ENCODE assay signal across 2 cellular contexts in the genomic region with DNA sequence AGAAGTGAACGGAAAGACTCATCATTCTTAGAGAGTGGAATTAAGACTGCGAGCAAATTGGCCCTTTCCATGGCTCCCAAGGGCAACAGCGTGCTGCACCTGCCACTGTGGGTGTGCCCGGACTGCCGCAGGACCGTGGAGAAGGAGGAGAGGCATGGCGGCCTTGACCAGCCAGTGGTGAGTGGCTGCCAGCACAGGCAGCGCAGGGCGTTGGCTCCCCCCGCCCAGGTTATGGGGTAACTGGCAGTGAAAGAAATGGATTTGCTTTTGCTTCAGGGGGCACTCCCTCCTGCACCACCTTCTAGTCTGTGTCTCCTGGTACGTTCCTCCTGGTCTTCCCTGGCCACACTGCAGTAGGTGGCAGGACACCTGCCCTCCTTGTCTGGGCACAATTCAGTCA.
TF ChIP-seq lines count a peak whose summit lies in the region.

No MANE protein-coding gene starts in this region.

TF ChIP-seq in WTC11, 78 proteins besides CTCF, POLR2A, EP300 and RAD21 (continued from another document):
- TF ChIP-seq ESRRA (CRISPR knock-in tag; IDR thresholded peaks at IDR 0.05; ENCODE audit: borderline replicate concordance) = no peak
- TF ChIP-seq ZNF317 (CRISPR knock-in tag; IDR thresholded peaks at IDR 0.05; ENCODE audit: borderline replicate concordance, low read depth) = no peak
- TF ChIP-seq NFYB (CRISPR knock-in tag; conservative IDR thresholded peaks at IDR 0.05; ENCODE audit: low read depth) = no peak
- TF ChIP-seq ZNF671 (CRISPR knock-in tag; IDR thresholded peaks at IDR 0.05) = no peak
- TF ChIP-seq ELF4 (CRISPR knock-in tag; IDR thresholded peaks at IDR 0.05; ENCODE audit: low read depth) = no peak
- no peak for TF ChIP-seq TP53 (CRISPR knock-in tag; IDR thresholded peaks at IDR 0.05)
- TF ChIP-seq MXD4 (CRISPR knock-in tag; IDR thresholded peaks at IDR 0.05; ENCODE audit: borderline replicate concordance) = no peak
- TF ChIP-seq, protein P1, sequence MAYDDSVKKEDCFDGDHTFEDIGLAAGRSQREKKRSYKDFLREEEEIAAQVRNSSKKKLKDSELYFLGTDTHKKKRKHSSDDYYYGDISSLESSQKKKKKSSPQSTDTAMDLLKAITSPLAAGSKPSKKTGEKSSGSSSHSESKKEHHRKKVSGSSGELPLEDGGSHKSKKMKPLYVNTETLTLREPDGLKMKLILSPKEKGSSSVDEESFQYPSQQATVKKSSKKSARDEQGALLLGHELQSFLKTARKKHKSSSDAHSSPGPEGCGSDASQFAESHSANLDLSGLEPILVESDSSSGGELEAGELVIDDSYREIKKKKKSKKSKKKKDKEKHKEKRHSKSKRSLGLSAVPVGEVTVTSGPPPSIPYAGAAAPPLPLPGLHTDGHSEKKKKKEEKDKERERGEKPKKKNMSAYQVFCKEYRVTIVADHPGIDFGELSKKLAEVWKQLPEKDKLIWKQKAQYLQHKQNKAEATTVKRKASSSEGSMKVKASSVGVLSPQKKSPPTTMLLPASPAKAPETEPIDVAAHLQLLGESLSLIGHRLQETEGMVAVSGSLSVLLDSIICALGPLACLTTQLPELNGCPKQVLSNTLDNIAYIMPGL (CRISPR knock-in tag; IDR thresholded peaks at IDR 0.05) = no peak
- no peak for TF ChIP-seq ZNF263 (CRISPR knock-in tag; IDR thresholded peaks at IDR 0.05; ENCODE audit: low read depth)
- no peak for TF ChIP-seq JUN (CRISPR knock-in tag; IDR thresholded peaks at IDR 0.05)
TF ChIP-seq in WTC11: peak in this region for 0.

TF ChIP-seq in SK-N-SH, 30 proteins besides CTCF, POLR2A, EP300 and RAD21 (continued from another document):
- TF ChIP-seq, protein P2, sequence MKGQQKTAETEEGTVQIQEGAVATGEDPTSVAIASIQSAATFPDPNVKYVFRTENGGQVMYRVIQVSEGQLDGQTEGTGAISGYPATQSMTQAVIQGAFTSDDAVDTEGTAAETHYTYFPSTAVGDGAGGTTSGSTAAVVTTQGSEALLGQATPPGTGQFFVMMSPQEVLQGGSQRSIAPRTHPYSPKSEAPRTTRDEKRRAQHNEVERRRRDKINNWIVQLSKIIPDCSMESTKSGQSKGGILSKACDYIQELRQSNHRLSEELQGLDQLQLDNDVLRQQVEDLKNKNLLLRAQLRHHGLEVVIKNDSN (IDR thresholded peaks at IDR 0.05; ENCODE audit: borderline replicate concordance, low read depth) = no peak
- TF ChIP-seq RFX5 (IDR thresholded peaks at IDR 0.05; ENCODE audit: low read length) = no peak
- TF ChIP-seq GABPA (IDR thresholded peaks at IDR 0.05; ENCODE audit: low read depth) = no peak
- no peak for TF ChIP-seq IRF3 (IDR thresholded peaks at IDR 0.05; ENCODE audit: low read depth, low read length)
- TF ChIP-seq MAX (IDR thresholded peaks at IDR 0.05; ENCODE audit: low read depth) = no peak
- TF ChIP-seq GATA2 (CRISPR knock-in tag; IDR thresholded peaks at IDR 0.05) = no peak
- no peak for TF ChIP-seq RCOR1 (IDR thresholded peaks at IDR 0.05; ENCODE audit: low read length)
- TF ChIP-seq FOXJ3 (CRISPR knock-in tag; IDR thresholded peaks at IDR 0.05) = no peak
- no peak for TF ChIP-seq RXRA (IDR thresholded peaks at IDR 0.05; ENCODE audit: borderline replicate concordance, low read depth)
- no peak for TF ChIP-seq YY1 (IDR thresholded peaks at IDR 0.05; ENCODE audit: low read depth)
